19 cellular contexts compared by ENCODE assay signal in the genomic region with DNA sequence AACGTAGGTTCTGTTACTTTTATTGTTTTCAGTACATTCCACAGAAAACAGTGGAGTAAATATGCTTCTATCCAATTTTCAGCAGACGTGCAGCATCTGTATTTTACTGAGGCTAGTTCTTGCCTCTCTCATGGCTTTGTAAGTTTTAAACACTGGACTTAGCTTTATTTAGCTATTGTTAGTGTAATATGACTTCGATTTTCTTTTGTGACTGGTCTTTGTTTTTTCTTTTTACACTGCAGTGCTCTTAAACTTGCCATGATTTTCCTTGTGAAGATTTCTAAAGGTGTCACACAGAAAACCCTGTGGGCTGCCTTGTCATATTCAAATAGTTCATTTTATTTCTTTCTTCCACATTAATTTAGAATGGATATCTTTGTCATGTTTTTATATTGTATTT.
DNase-seq lines count a peak whose midpoint lies in the region; ATAC-seq and TF ChIP-seq lines count a peak whose summit lies in the region.
"Had no signal": no experiment of that assay in that cellular context is flagged by ENCODE, and none has a peak within 500 bp of the region (broad histone marks: within the 10 kb centered on the region; RNA-seq: fewer than 3 reads in every experiment).

No MANE protein-coding gene starts in this region.

- H3F3A ChIP-seq in SK-N-SH (replicated peaks; ENCODE audit: insufficient read depth): peaks cover 46% of the 10 kb centered on the region

- H3K36me3 ChIP-seq in SK-N-SH (replicated peaks in 1 of 2; ENCODE audit: control insufficient read depth in 1 of 2, insufficient read depth in 2 of 2, low read length in 1 of 2): no peaks in the 10 kb centered on the region
- H3K36me3 ChIP-seq in Panc1 (ENCODE audit: control insufficient read depth, insufficient read depth, low read length): no peaks in the 10 kb centered on the region; the same call in 1 of the 2 replicates
- no peaks in the 10 kb centered on the region for H3K36me3 ChIP-seq in osteoblast (ENCODE audit: insufficient read depth, low read length)
- H3K36me3 ChIP-seq: BE2C; BLaER1 treated with 17β-estradiol and CSF1 and Interleukin-3, amounts not matched to agents 10 nM and 100 nM; HAP-1 had no signal

- TF ChIP-seq EP300 in SK-N-SH (IDR thresholded peaks at IDR 0.05; ENCODE audit: borderline replicate concordance in 1 of 2, low read depth in 1 of 2, low read length in 1 of 2): no peak

- no peak for TF ChIP-seq CTCF in SK-N-SH (IDR thresholded peaks at IDR 0.05)
- no peak for TF ChIP-seq CTCF in Panc1 (IDR thresholded peaks at IDR 0.05)
- no peak for TF ChIP-seq CTCF in osteoblast (IDR thresholded peaks at IDR 0.05; ENCODE audit: extremely low read depth, low read depth, low read length)

- ATAC-seq in SK-N-SH treated with all-trans-retinoic acid at 6 μM for 48 hours (no peak; the same call in 2 of the 3 replicates), Panc1 (no peak), GM21526 (IDR thresholded peaks at IDR 0.05; ENCODE audit: low FRiP score, unreplicated experiment) (no peak)

- BruUV-seq in Panc1 (replicated peaks; lab: Mats Ljungman, UMichigan): no TSS peak

- POLR2A ChIA-PET in SK-N-SH (lab: Yijun Ruan, JAX): no interaction called here
- POLR2A ChIA-PET in Panc1 (lab: Charles Lee): no interaction called here

- in situ Hi-C loops in Panc1 (cut with HindIII; ENCODE audit: low pct_unique_long_range_greater_than_20kb, low sequenced_read_pairs): no loop called here

- TF ChIP-seq RAD21 in SK-N-SH (IDR thresholded peaks at IDR 0.05; ENCODE audit: low read length): no peak

- CTCF ChIA-PET in SK-N-SH (lab: Yijun Ruan, JAX): no interaction called here
- CTCF ChIA-PET in Panc1 (lab: Charles Lee): no interaction called here

- intact Hi-C loops in Panc1 (cut with micrococcal nuclease; ENCODE audit: unreplicated experiment): no loop called here

- H3K9me3 ChIP-seq in SK-N-SH (no peaks in the 10 kb centered on the region), Panc1 (ENCODE audit: control insufficient read depth, insufficient read depth, low read depth, low read length) (no peaks in the 10 kb centered on the region), osteoblast (ENCODE audit: low read depth, low read length) (no peaks in the 10 kb centered on the region)
- H3K9me3 ChIP-seq: BE2C; BLaER1 treated with 17β-estradiol and CSF1 and Interleukin-3, amounts not matched to agents 10 nM and 100 nM; HAP-1 had no signal

- no peak for DNase-seq in SK-N-SH
- DNase-seq in Panc1 (ENCODE audit: low read depth, low spot score): no peak
- DNase-seq in osteoblast (ENCODE audit: insufficient read length, low spot score, missing footprints): no peak
- DNase-seq in NCI-H187 (lab: John Stamatoyannopoulos, UW): no peak
- no peak for DNase-seq in germinal center (ENCODE audit: low spot score)
- no peak for DNase-seq in stimulated activated CD8-positive, alpha-beta memory T cell treated with anti-CD3 and anti-CD28 coated beads, Interleukin-4, amount 100 ng/mL, for 48 hours
- DNase-seq: AML-193; BE2C; Calu3; CD4-positive, alpha-beta T cell; CD8-positive, alpha-beta memory T cell; DMS153; DND-41; GOT3; HFFc6 had no signal

- H3K27me3 ChIP-seq in SK-N-SH (ENCODE audit: insufficient read depth): no peaks in the 10 kb centered on the region
- no peaks in the 10 kb centered on the region for H3K27me3 ChIP-seq in Panc1 (ENCODE audit: control insufficient read depth, insufficient read depth, low read length)
- no peaks in the 10 kb centered on the region for H3K27me3 ChIP-seq in osteoblast (ENCODE audit: insufficient read depth, low read length)
- H3K27me3 ChIP-seq: BE2C; BLaER1 treated with 17β-estradiol and CSF1 and Interleukin-3, amounts not matched to agents 10 nM and 100 nM had no signal

- H3K9ac ChIP-seq in SK-N-SH: peak overlapping the region; percentile 65; the same call in 1 of the 2 replicates
- H3K9ac ChIP-seq: BLaER1 treated with 17β-estradiol and CSF1 and Interleukin-3, amounts not matched to agents 10 nM and 100 nM had no signal

- H3K27ac ChIP-seq in SK-N-SH (ENCODE audit: low read depth in 2 of 2, low read length in 1 of 2): peak overlapping the region; percentile 78 to 93
- peak overlapping the region; percentile 13; the same call in 1 of the 2 replicates for H3K27ac ChIP-seq in Panc1 (ENCODE audit: low read length)
- no peak overlapping the region for H3K27ac ChIP-seq in osteoblast (ENCODE audit: low read depth, low read length)
- H3K27ac ChIP-seq: BLaER1 treated with 17β-estradiol and CSF1 and Interleukin-3, amounts not matched to agents 10 nM and 100 nM had no signal

- H3K9me2 ChIP-seq in SK-N-SH: no peaks in the 10 kb centered on the region

- H3K79me2 ChIP-seq in SK-N-SH (ENCODE audit: insufficient read depth) (peaks cover 41% of the 10 kb centered on the region), osteoblast (ENCODE audit: insufficient read depth, low read length) (no peaks in the 10 kb centered on the region)

- H3K4me2 ChIP-seq in SK-N-SH: peak overlapping the region; percentile 71; the same call in 1 of the 2 replicates
- no peak overlapping the region for H3K4me2 ChIP-seq in osteoblast (ENCODE audit: insufficient read depth, low read length)
- H3K4me2 ChIP-seq: BLaER1 treated with 17β-estradiol and CSF1 and Interleukin-3, amounts not matched to agents 10 nM and 100 nM had no signal

- H2AFZ ChIP-seq in SK-N-SH (ENCODE audit: low read depth): peak overlapping the region; percentile 84; the same call in 1 of the 2 replicates
- peak overlapping the region; percentile 18 for H2AFZ ChIP-seq in osteoblast (ENCODE audit: low read length)

- 20% methylated on average over 3 of the region's 3 CpGs for WGBS in SK-N-SH (ENCODE audit: low lambda C conversion rate)

- H3K4me3 ChIP-seq in SK-N-SH (ENCODE audit: low read depth in 2 of 2, low read length in 1 of 2) (no peak overlapping the region), Panc1 (ENCODE audit: low read depth in 2 of 2, low read length in 2 of 2) (no peak overlapping the region), osteoblast (ENCODE audit: insufficient read depth, low read length) (no peak overlapping the region)
- H3K4me3 ChIP-seq: BLaER1 treated with 17β-estradiol and CSF1 and Interleukin-3, amounts not matched to agents 10 nM and 100 nM had no signal

- no peaks in the 10 kb centered on the region for H4K20me1 ChIP-seq in SK-N-SH (ENCODE audit: insufficient read depth)
- H4K20me1 ChIP-seq in osteoblast (ENCODE audit: insufficient read depth, low read length): no peaks in the 10 kb centered on the region
- H4K20me1 ChIP-seq: BLaER1 treated with 17β-estradiol and CSF1 and Interleukin-3, amounts not matched to agents 10 nM and 100 nM had no signal

- H3K4me1 ChIP-seq in SK-N-SH (ENCODE audit: control insufficient read depth in 1 of 2, insufficient read depth in 2 of 2, low read depth in 1 of 2, low read length in 1 of 2): no peaks in the 10 kb centered on the region; a peak in 1 of 4 replicates
- no peaks in the 10 kb centered on the region; the same call in 1 of the 2 replicates for H3K4me1 ChIP-seq in Panc1 (ENCODE audit: control insufficient read depth, insufficient read depth, low read length)
- H3K4me1 ChIP-seq in osteoblast (ENCODE audit: insufficient read depth, low read length): no peaks in the 10 kb centered on the region
- H3K4me1 ChIP-seq: BE2C; BLaER1 treated with 17β-estradiol and CSF1 and Interleukin-3, amounts not matched to agents 10 nM and 100 nM had no signal

TF ChIP-seq in SK-N-SH, 30 proteins besides CTCF, POLR2A, EP300 and RAD21:
- TF ChIP-seq SIN3A (IDR thresholded peaks at IDR 0.05; ENCODE audit: borderline replicate concordance, low read depth, low read length) (no peak), FOXM1 (IDR thresholded peaks at IDR 0.05; ENCODE audit: low read depth) (no peak), GATA2 (CRISPR knock-in tag; IDR thresholded peaks at IDR 0.05) (no peak)

TF ChIP-seq in SK-N-SH treated with all-trans-retinoic acid at 6 μM for 48 hours, 23 proteins besides CTCF, POLR2A, EP300 and RAD21:
- TF ChIP-seq PPARA (CRISPR knock-in tag; IDR thresholded peaks at IDR 0.05; ENCODE audit: borderline replicate concordance) (no peak), GLIS3 (CRISPR knock-in tag; IDR thresholded peaks at IDR 0.05) (no peak), ESRRG (CRISPR knock-in tag; IDR thresholded peaks at IDR 0.05) (no peak), ARNTL (CRISPR knock-in tag; IDR thresholded peaks at IDR 0.05; ENCODE audit: borderline replicate concordance, low read depth) (no peak), ZFP30 (CRISPR knock-in tag; IDR thresholded peaks at IDR 0.05) (no peak), RARB (CRISPR knock-in tag; IDR thresholded peaks at IDR 0.05) (no peak), ZFP3 (CRISPR knock-in tag; IDR thresholded peaks at IDR 0.05) (no peak)
